22 cellular contexts compared by ENCODE assay signal in genomic region chr20:14958626-14959025, GRCh38.
DNase-seq lines count a peak whose midpoint lies in the region; ATAC-seq, FAIRE-seq and TF ChIP-seq lines count a peak whose summit lies in the region.
"Had no signal": no experiment of that assay in that cellular context is flagged by ENCODE, and none has a peak within 500 bp of the region (broad histone marks: within the 10 kb centered on the region; RNA-seq: fewer than 3 reads in every experiment).

No MANE protein-coding gene starts in this region.

- H3K36me3 ChIP-seq in bronchial epithelial cell (ENCODE audit: control insufficient read depth, insufficient read depth, low read length) (no peaks in the 10 kb centered on the region), mesendoderm (ENCODE audit: control insufficient read depth, insufficient read depth, low read length) (no peaks in the 10 kb centered on the region), suprapubic skin (no peaks in the 10 kb centered on the region)
- H3K36me3 ChIP-seq: BLaER1 treated with 17β-estradiol and CSF1 and Interleukin-3, amounts not matched to agents 10 nM and 100 nM had no signal

- no peaks in the 10 kb centered on the region for H4K20me1 ChIP-seq in H9 (ENCODE audit: control insufficient read depth, insufficient read depth, insufficient read length)
- H4K20me1 ChIP-seq: BLaER1 treated with 17β-estradiol and CSF1 and Interleukin-3, amounts not matched to agents 10 nM and 100 nM had no signal

- DNase-seq in bronchial epithelial cell (ENCODE audit: low read depth) (peak; percentile 67), mesendoderm (no peak), suprapubic skin (ENCODE audit: low spot score in 2 of 2) (no peak), sciatic nerve (ENCODE audit: low spot score) (no peak), H9 (no peak)
- no peak for DNase-seq in activated CD8-positive, alpha-beta memory T cell treated with anti-CD3 and anti-CD28 coated beads, Interleukin-2, amount 50 U/mL, for 4 hours
- DNase-seq: Calu3; CD8-positive, alpha-beta T cell; DMS 273 treated with DMSO at 0.1 percent for 48 hours; DMS53; DND-41; EL; GM23248; HFFc6; IMR-90 had no signal

- no peak overlapping the region for H3K4me3 Mint-ChIP-seq in H9
- H3K4me3 Mint-ChIP-seq: B cell; CD8-positive, alpha-beta T cell; HFFc6 had no signal

- no peaks in the 10 kb centered on the region for H3K23me2 ChIP-seq in H9 (ENCODE audit: insufficient read length, low read depth, low read length, poor library complexity, severe bottlenecking)

- H2BK20ac ChIP-seq in H9 (ENCODE audit: low read depth, low read length, poor library complexity, severe bottlenecking): no peak overlapping the region

- H3K27ac ChIP-seq in mesendoderm (ENCODE audit: low read depth, low read length): no peak overlapping the region
- H3K27ac ChIP-seq in suprapubic skin: peak overlapping the region; percentile 58
- H3K27ac ChIP-seq in H9 (ENCODE audit: insufficient read length, low read depth, low read length): no peak overlapping the region
- H3K27ac ChIP-seq: BLaER1 treated with 17β-estradiol and CSF1 and Interleukin-3, amounts not matched to agents 10 nM and 100 nM; GM23248 had no signal

- H3K4me3 ChIP-seq in bronchial epithelial cell (ENCODE audit: low read depth, low read length): no peak overlapping the region
- no peak overlapping the region for H3K4me3 ChIP-seq in mesendoderm (ENCODE audit: low read length)
- no peak overlapping the region for H3K4me3 ChIP-seq in suprapubic skin
- H3K4me3 ChIP-seq: BLaER1 treated with 17β-estradiol and CSF1 and Interleukin-3, amounts not matched to agents 10 nM and 100 nM; GM12878; GM23248 had no signal

- no peak for TF ChIP-seq EP300 in suprapubic skin (IDR thresholded peaks at IDR 0.05)

- no peak overlapping the region for H4K91ac ChIP-seq in H9 (ENCODE audit: insufficient read length, low read depth, low read length)

- H3K36me3 Mint-ChIP-seq in H9 (ENCODE audit: insufficient read depth in 1 of 3, low read depth in 3 of 3): no peaks in the 10 kb centered on the region
- H3K36me3 Mint-ChIP-seq: CD8-positive, alpha-beta T cell had no signal

- H3K27me3 Mint-ChIP-seq in H9 (ENCODE audit: low read depth): no peaks in the 10 kb centered on the region

- H3K23ac ChIP-seq in mesendoderm (ENCODE audit: low read length) (no peak overlapping the region), H9 (ENCODE audit: insufficient read length, low read depth, low read length) (no peak overlapping the region)

- H3K4me1 Mint-ChIP-seq in H9: peaks cover 19 to 24% of the 10 kb centered on the region in 2 experiments
- H3K4me1 Mint-ChIP-seq: B cell had no signal

- TF ChIP-seq CTCF in bronchial epithelial cell (IDR thresholded peaks at IDR 0.05; ENCODE audit: insufficient read depth, low read length, severe bottlenecking) (no peak), suprapubic skin (IDR thresholded peaks at IDR 0.05) (no peak), H9 (conservative IDR thresholded peaks at IDR 0.05) (no peak)

- intact Hi-C loops in sciatic nerve (cut with DNase I): no loop called here

- H3K9me3 ChIP-seq in suprapubic skin (no peaks in the 10 kb centered on the region), H9 (ENCODE audit: control insufficient read depth, low read depth, low read length) (no peaks in the 10 kb centered on the region)
- H3K9me3 ChIP-seq: BLaER1 treated with 17β-estradiol and CSF1 and Interleukin-3, amounts not matched to agents 10 nM and 100 nM had no signal

- H3K27me3 ChIP-seq in bronchial epithelial cell (ENCODE audit: control insufficient read depth, insufficient read depth, low read length) (no peaks in the 10 kb centered on the region), mesendoderm (ENCODE audit: insufficient read depth, low read length, poor library complexity) (no peaks in the 10 kb centered on the region), suprapubic skin (no peaks in the 10 kb centered on the region), H9 (ENCODE audit: insufficient read depth, low read length) (no peaks in the 10 kb centered on the region)
- H3K27me3 ChIP-seq: BLaER1 treated with 17β-estradiol and CSF1 and Interleukin-3, amounts not matched to agents 10 nM and 100 nM had no signal

- no peak overlapping the region for H2BK12ac ChIP-seq in H9 (ENCODE audit: insufficient read length, low read depth, low read length)

- H3K18ac ChIP-seq in mesendoderm (ENCODE audit: low read length) (peak overlapping the region; percentile 56), H9 (ENCODE audit: insufficient read length, low read depth, low read length) (no peak overlapping the region)

- H3K56ac ChIP-seq in mesendoderm (ENCODE audit: low read length) (no peak overlapping the region), H9 (ENCODE audit: insufficient read length, low read depth, low read length) (no peak overlapping the region)

- H3K4me1 ChIP-seq in mesendoderm (ENCODE audit: control insufficient read depth, low read depth, low read length) (no peaks in the 10 kb centered on the region), suprapubic skin (peaks cover 2% of the 10 kb centered on the region), H9 (ENCODE audit: insufficient read depth, low read length) (peaks cover 3% of the 10 kb centered on the region; the same call in 1 of the 2 replicates)
- H3K4me1 ChIP-seq: BLaER1 treated with 17β-estradiol and CSF1 and Interleukin-3, amounts not matched to agents 10 nM and 100 nM had no signal

- H2BK120ac ChIP-seq in mesendoderm (ENCODE audit: low read depth, low read length): no peak overlapping the region
- no peak overlapping the region for H2BK120ac ChIP-seq in H9 (ENCODE audit: low read depth, low read length, poor library complexity, severe bottlenecking)

- H3K79me2 ChIP-seq in mesendoderm (ENCODE audit: control insufficient read depth, insufficient read depth, low read length) (no peaks in the 10 kb centered on the region), H9 (ENCODE audit: insufficient read depth, low read length) (no peaks in the 10 kb centered on the region)

- no peak for TF ChIP-seq POLR2A in suprapubic skin (IDR thresholded peaks at IDR 0.05)

- H2BK5ac ChIP-seq in mesendoderm (ENCODE audit: low read length): no peak overlapping the region
- H2BK5ac ChIP-seq in H9 (ENCODE audit: insufficient read length, low read length): no peak overlapping the region

- H3K9me3 Mint-ChIP-seq in H9: no peaks in the 10 kb centered on the region

- no peak overlapping the region for H3K27ac Mint-ChIP-seq in H9
- H3K27ac Mint-ChIP-seq: B cell; CD8-positive, alpha-beta T cell; HFFc6 had no signal

- H4K5ac ChIP-seq in mesendoderm (ENCODE audit: low read length) (no peak overlapping the region), H9 (ENCODE audit: insufficient read length, low read depth, low read length) (no peak overlapping the region)

- no peak overlapping the region for H3K9ac ChIP-seq in mesendoderm (ENCODE audit: low read length)
- no peak overlapping the region for H3K9ac ChIP-seq in H9 (ENCODE audit: extremely low read depth, insufficient read length, low read length)
- H3K9ac ChIP-seq: BLaER1 treated with 17β-estradiol and CSF1 and Interleukin-3, amounts not matched to agents 10 nM and 100 nM; GM23248 had no signal

- H3T11ph ChIP-seq in H9 (ENCODE audit: low read length): no peak overlapping the region

- ATAC-seq in esophagus mucosa: peak; percentile 19
- no peak for ATAC-seq in sciatic nerve
- ATAC-seq: CD8-positive, alpha-beta T cell; GM12878; HCT116 had no signal

- H3K14ac ChIP-seq in H9 (ENCODE audit: insufficient read depth, low read length): no peak overlapping the region

- FAIRE-seq in bronchial epithelial cell (lab: Jason Lieb, UNC): no peak
- FAIRE-seq: GM12878, H54, HTR-8/SVneo had no signal

- H3K4ac ChIP-seq in mesendoderm (ENCODE audit: low read depth, low read length): no peak overlapping the region
- no peak overlapping the region for H3K4ac ChIP-seq in H9 (ENCODE audit: low read depth, low read length)

- no peak overlapping the region for H2AFZ ChIP-seq in H9 (ENCODE audit: low read length)
- H2AFZ ChIP-seq: GM23248 had no signal

- no peak overlapping the region for H4K8ac ChIP-seq in mesendoderm (ENCODE audit: low read depth, low read length)
- H4K8ac ChIP-seq in H9 (replicated peaks; ENCODE audit: insufficient read length, low read depth, low read length): no peak overlapping the region

- H2AK5ac ChIP-seq in mesendoderm (ENCODE audit: low read length): no peak overlapping the region
- H2AK5ac ChIP-seq in H9 (ENCODE audit: insufficient read length, low read length): no peak overlapping the region

- H3K4me2 ChIP-seq in mesendoderm (ENCODE audit: low read length): no peak overlapping the region
- no peak overlapping the region for H3K4me2 ChIP-seq in H9 (ENCODE audit: insufficient read depth, insufficient read length, low read length)
- H3K4me2 ChIP-seq: BLaER1 treated with 17β-estradiol and CSF1 and Interleukin-3, amounts not matched to agents 10 nM and 100 nM had no signal

- H2BK15ac ChIP-seq in mesendoderm (replicated peaks; ENCODE audit: low read depth) (no peak overlapping the region), H9 (ENCODE audit: low read depth, low read length) (no peak overlapping the region)

- H3K79me1 ChIP-seq in mesendoderm (ENCODE audit: low read length): no peaks in the 10 kb centered on the region
- H3K79me1 ChIP-seq in H9 (ENCODE audit: insufficient read depth, low read depth, low read length, poor library complexity, severe bottlenecking): no peaks in the 10 kb centered on the region
